In the genomic region with DNA sequence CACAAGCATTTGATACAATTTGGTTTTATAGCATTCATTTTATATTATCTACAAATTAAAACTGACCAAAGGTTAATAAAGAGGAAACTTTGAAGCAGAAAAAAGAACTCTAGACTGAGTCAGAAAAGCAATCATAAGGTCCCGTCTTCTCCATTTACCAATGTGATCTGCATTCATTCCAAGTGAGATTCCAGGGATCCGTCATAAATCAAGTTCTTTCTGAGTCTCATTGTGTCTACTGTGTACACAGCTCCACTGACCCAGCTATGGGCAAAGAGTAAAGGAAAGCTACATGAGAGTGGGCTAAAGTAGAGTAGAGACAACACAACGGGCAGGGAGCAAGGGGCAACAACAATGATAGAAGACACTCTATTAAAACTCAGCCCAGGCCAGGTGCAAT, we compare ENCODE assay signal across 27 cellular contexts.
"Had no signal": no experiment of that assay in that cellular context is flagged by ENCODE, and none has a peak within 500 bp of the region (broad histone marks: within the 10 kb centered on the region; RNA-seq: fewer than 3 reads in every experiment).

No MANE protein-coding gene starts in this region.

- H3K4me3 Mint-ChIP-seq: naive B cell; natural killer cell; stimulated activated memory B cell treated with anti-CD40 and anti-IgM and Interleukin-4, amounts not matched to agents 10 μg/mL and 1 μg/mL and 100 μg/mL, for 72 hours had no signal

- H3K9me3 Mint-ChIP-seq: natural killer cell; stimulated activated memory B cell treated with anti-CD40 and anti-IgM and Interleukin-4, amounts not matched to agents 10 μg/mL and 1 μg/mL and 100 μg/mL, for 72 hours had no signal

- H3K27me3 ChIP-seq: heart right ventricle, hepatocyte, left lung, stomach, tibial artery, upper lobe of right lung had no signal

- FAIRE-seq: urothelium cell line had no signal

- DNase-seq: heart right ventricle; islet precursor cell; left lung; lower lobe of right lung; mammary epithelial cell; mesenchymal stem cell; naive B cell; natural killer cell; nucleus accumbens; retina; right cardiac atrium; stimulated activated CD4-positive, alpha-beta T cell treated with anti-CD3 and anti-CD28 coated beads, Interleukin-1b, Interleukin-23, amount 100 ng/mL, for 48 hours; stimulated activated CD4-positive, alpha-beta T cell treated with anti-CD3 and anti-CD28 coated beads, Interleukin-2, amount 100 ng/mL, for 48 hours; stimulated activated CD4-positive, alpha-beta T cell treated with anti-CD3 and anti-CD28 coated beads, Interleukin-4, amount 100 ng/mL, for 4 hours; stimulated activated CD8-positive, alpha-beta memory T cell treated with anti-CD3 and anti-CD28 coated beads, Interleukin-4, amount 100 ng/mL, for 48 hours; stimulated activated naive CD8-positive, alpha-beta T cell treated with anti-CD3 and anti-CD28 coated beads, Interleukin-15, Interleukin-2, amounts not matched to agents 100 U/mL and 50 U/mL, for 24 hours; stomach; tibial artery; trophoblast cell; upper lobe of right lung had no signal

- H3K4me3 ChIP-seq: heart right ventricle, hepatocyte, left lung, lower lobe of right lung, skin epidermis, stomach, thoracic aorta, tibial artery, upper lobe of right lung had no signal

- H3K4me1 ChIP-seq: lower lobe of right lung, parathyroid adenoma, tibial artery, upper lobe of right lung had no signal

- H3K27ac ChIP-seq: heart right ventricle, hepatocyte, left lung, lower lobe of right lung, parathyroid adenoma, skin epidermis, stomach, thoracic aorta, tibial artery, upper lobe of right lung had no signal

- H3K36me3 ChIP-seq: left lung, stomach, thoracic aorta, tibial artery, upper lobe of right lung had no signal

- H3K27ac Mint-ChIP-seq: natural killer cell; stimulated activated memory B cell treated with anti-CD40 and anti-IgM and Interleukin-4, amounts not matched to agents 10 μg/mL and 1 μg/mL and 100 μg/mL, for 72 hours had no signal

- H3K27me3 Mint-ChIP-seq: naive B cell; stimulated activated memory B cell treated with anti-CD40 and anti-IgM and Interleukin-4, amounts not matched to agents 10 μg/mL and 1 μg/mL and 100 μg/mL, for 72 hours had no signal

- H3K36me3 Mint-ChIP-seq: natural killer cell had no signal

- ATAC-seq: heart right ventricle; left lung; lower lobe of right lung; natural killer cell; right cardiac atrium; sciatic nerve; stimulated activated memory B cell treated with anti-CD40 and anti-IgM and Interleukin-4, amounts not matched to agents 10 μg/mL and 1 μg/mL and 100 μg/mL, for 72 hours; stimulated activated naive CD8-positive, alpha-beta T cell treated with anti-CD3 and anti-CD28 coated beads, Interleukin-15, Interleukin-2, amounts not matched to agents 100 U/mL and 50 U/mL, for 24 hours; upper lobe of right lung had no signal

- H3K9me3 ChIP-seq: heart right ventricle, left lung, lower lobe of right lung, stomach, thoracic aorta, tibial artery, upper lobe of right lung had no signal
